ENCODE assay signal across 8 cellular contexts in the genomic region with DNA sequence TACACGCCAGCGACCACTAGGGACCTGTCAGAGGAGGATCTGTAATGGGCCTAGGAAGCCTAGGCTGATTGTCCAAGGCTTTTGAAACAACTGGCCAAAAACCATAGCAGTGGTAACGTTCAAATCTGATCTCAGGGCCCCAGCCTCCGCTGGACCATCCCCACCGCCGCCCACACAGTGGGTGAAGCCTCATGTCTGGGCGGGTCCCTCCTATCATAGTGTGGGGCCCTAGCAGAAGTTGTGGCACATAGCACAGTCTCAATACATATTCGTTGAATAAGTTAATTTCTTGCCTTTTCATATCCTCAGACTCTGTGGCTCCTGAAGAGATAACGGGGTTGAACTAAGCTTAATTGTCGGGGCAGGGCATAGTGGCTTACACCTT. TPM values are rescaled to one million over a fixed set of nuclear protein-coding genes. Genes with fewer than 3 reads are reported as not detected.
DNase-seq lines count a peak whose midpoint lies in the region; ATAC-seq and TF ChIP-seq lines count a peak whose summit lies in the region.

No MANE protein-coding gene starts in this region.

- DNase-seq in CD8-positive, alpha-beta T cell: peak in 1 of 7 experiments; percentile 53
- no peak for DNase-seq in activated naive CD8-positive, alpha-beta T cell treated with anti-CD3 and anti-CD28 coated beads, Interleukin-2, amount 10 ng/mL, durations not matched to agents 7 days and 5 days
- no peak for DNase-seq in kidney epithelial cell (ENCODE audit: low read depth)
- no peak for DNase-seq in KBM-7

- H3K4me3 Mint-ChIP-seq in CD8-positive, alpha-beta T cell: peak overlapping the region; percentile 97
- H3K4me3 Mint-ChIP-seq in activated naive CD8-positive, alpha-beta T cell treated with anti-CD3 and anti-CD28 coated beads, Interleukin-2, amount 10 ng/mL, durations not matched to agents 7 days and 5 days: peak overlapping the region; percentile 95

- peaks cover 8% of the 10 kb centered on the region for H3K27me3 Mint-ChIP-seq in CD8-positive, alpha-beta T cell (ENCODE audit: low read depth)
- peaks cover 31% of the 10 kb centered on the region for H3K27me3 Mint-ChIP-seq in activated naive CD8-positive, alpha-beta T cell treated with anti-CD3 and anti-CD28 coated beads, Interleukin-2, amount 10 ng/mL, durations not matched to agents 7 days and 5 days

- H3K36me3 Mint-ChIP-seq in CD8-positive, alpha-beta T cell: peaks cover 23% of the 10 kb centered on the region
- no peaks in the 10 kb centered on the region for H3K36me3 Mint-ChIP-seq in activated naive CD8-positive, alpha-beta T cell treated with anti-CD3 and anti-CD28 coated beads, Interleukin-2, amount 10 ng/mL, durations not matched to agents 7 days and 5 days

- peak; percentile 24 for TF ChIP-seq CTCF in CD8-positive, alpha-beta T cell (IDR thresholded peaks at IDR 0.05)
- peak; percentile 68 for TF ChIP-seq CTCF in kidney epithelial cell (IDR thresholded peaks at IDR 0.05; ENCODE audit: insufficient read depth, low read length, poor library complexity, severe bottlenecking)

- in situ Hi-C loops in KBM-7 (cut with MboI; ENCODE audit: low pct_unique_long_range_greater_than_20kb, low sequenced_read_pairs): loop anchor here (10.0 kb wide), 1 partner anchor 116 kb away; no protein-coding TSS in a partner anchor

- CTCF ChIA-PET in CD8-positive, alpha-beta T cell (lab: Charles Lee): interaction anchor here (1.0 to 2.0 kb wide), 4 partner anchors 10 to 214 kb away, joined by 3 to 7 read pairs (median 5); no protein-coding TSS in a partner anchor

- H3K36me3 ChIP-seq in CD8-positive, alpha-beta T cell (ENCODE audit: insufficient read depth, low read length): peaks cover 11% of the 10 kb centered on the region
- H3K36me3 ChIP-seq in kidney epithelial cell (ENCODE audit: control insufficient read depth, insufficient read depth, low read length) (no peaks in the 10 kb centered on the region), subcutaneous abdominal adipose tissue (ENCODE audit: control insufficient read depth in 5 of 5, insufficient read depth in 5 of 5, low read length in 5 of 5) (peaks cover 0 to 14% (median 9%) of the 10 kb centered on the region in 5 donors)

- H3K4me3 ChIP-seq in CD8-positive, alpha-beta T cell (ENCODE audit: low read depth, low read length): peak overlapping the region; percentile 93
- H3K4me3 ChIP-seq in kidney epithelial cell (ENCODE audit: low read depth, low read length): peak overlapping the region; percentile 91
- H3K4me3 ChIP-seq in subcutaneous abdominal adipose tissue (ENCODE audit: low read depth in 1 of 5, low read length in 5 of 5): peak overlapping the region; percentile 96 to 99 (median 97)

- ATAC-seq in CD8-positive, alpha-beta T cell: no peak
- ATAC-seq in HG03097 (IDR thresholded peaks at IDR 0.05; ENCODE audit: low FRiP score, unreplicated experiment) (peak; percentile 2), GM21381 (IDR thresholded peaks at IDR 0.05; ENCODE audit: unreplicated experiment) (no peak), GM19467 (IDR thresholded peaks at IDR 0.05; ENCODE audit: unreplicated experiment) (no peak)
- ATAC-seq in activated naive CD8-positive, alpha-beta T cell treated with anti-CD3 and anti-CD28 coated beads, Interleukin-2, amount 10 ng/mL, durations not matched to agents 7 days and 5 days (ENCODE audit: low read depth): peak; percentile 23

- POLR2A ChIA-PET in CD8-positive, alpha-beta T cell (lab: Charles Lee): interaction anchor here (0.6 to 1.7 kb wide), 2 partner anchors 11 to 395 kb away, joined by 3 to 10 read pairs; partner anchors contain the start of gene OVCA2
- POLR2A ChIA-PET in activated naive CD8-positive, alpha-beta T cell treated with anti-CD3 and anti-CD28 coated beads, Interleukin-2, amount 10 ng/mL, durations not matched to agents 7 days and 5 days (lab: Charles Lee): interaction anchor here (1.4 to 3.3 kb wide), 2 partner anchors 10 to 313 kb away, joined by 3 to 13 read pairs; partner anchors contain the start of gene OVCA2

- H3K27ac Mint-ChIP-seq in CD8-positive, alpha-beta T cell: peak overlapping the region; percentile 86
- H3K27ac Mint-ChIP-seq in activated naive CD8-positive, alpha-beta T cell treated with anti-CD3 and anti-CD28 coated beads, Interleukin-2, amount 10 ng/mL, durations not matched to agents 7 days and 5 days: peak overlapping the region; percentile 80

- H3K9ac ChIP-seq in subcutaneous abdominal adipose tissue (ENCODE audit: low read length in 5 of 5): peak overlapping the region; percentile 77 to 90 (median 88)

- peaks cover 30% of the 10 kb centered on the region for H3K4me1 Mint-ChIP-seq in CD8-positive, alpha-beta T cell (ENCODE audit: low read depth)
- peaks cover 6% of the 10 kb centered on the region for H3K4me1 Mint-ChIP-seq in activated naive CD8-positive, alpha-beta T cell treated with anti-CD3 and anti-CD28 coated beads, Interleukin-2, amount 10 ng/mL, durations not matched to agents 7 days and 5 days

- H3K27ac ChIP-seq in CD8-positive, alpha-beta T cell (ENCODE audit: low read depth, low read length): peak overlapping the region; percentile 73
- H3K27ac ChIP-seq in subcutaneous abdominal adipose tissue (ENCODE audit: low read depth, low read length): no peak overlapping the region

- no peaks in the 10 kb centered on the region for H3K9me3 ChIP-seq in CD8-positive, alpha-beta T cell (ENCODE audit: low read length)
- no peaks in the 10 kb centered on the region for H3K9me3 ChIP-seq in subcutaneous abdominal adipose tissue (ENCODE audit: control insufficient read depth in 5 of 5, low read length in 5 of 5)

- H3K9me3 Mint-ChIP-seq in CD8-positive, alpha-beta T cell: no peaks in the 10 kb centered on the region
- H3K9me3 Mint-ChIP-seq in activated naive CD8-positive, alpha-beta T cell treated with anti-CD3 and anti-CD28 coated beads, Interleukin-2, amount 10 ng/mL, durations not matched to agents 7 days and 5 days: no peaks in the 10 kb centered on the region

- peaks cover 31% of the 10 kb centered on the region for H3K4me1 ChIP-seq in CD8-positive, alpha-beta T cell (ENCODE audit: insufficient read depth, low read length)
- H3K4me1 ChIP-seq in subcutaneous abdominal adipose tissue (ENCODE audit: control insufficient read depth in 5 of 5, insufficient read depth in 5 of 5, low read length in 5 of 5): peaks cover 5 to 30% (median 26%) of the 10 kb centered on the region in 5 donors

- H3K27me3 ChIP-seq in CD8-positive, alpha-beta T cell (ENCODE audit: insufficient read depth, low read length): no peaks in the 10 kb centered on the region
- H3K27me3 ChIP-seq in kidney epithelial cell (ENCODE audit: control insufficient read depth, insufficient read depth, low read length) (peaks cover 17% of the 10 kb centered on the region), subcutaneous abdominal adipose tissue (ENCODE audit: control insufficient read depth in 5 of 5, insufficient read depth in 4 of 5, low read length in 5 of 5) (peaks cover 0 to 7% (median 4%) of the 10 kb centered on the region in 5 donors)

- intact Hi-C loops in CD8-positive, alpha-beta T cell (cut with DNase I, micrococcal nuclease): loop anchor here (1.0 to 5.0 kb wide), 7 partner anchors 11 to 401 kb away; partner anchors contain the start of genes MNT (in 1 of the 2) and SMYD4 (in 1 of the 2)

RNA-seq across cellular contexts. Expression of gene DPH1, which starts 0.8 kb away (rescaled TPM):
- 100 to 1,000 TPM; 128 to 149 TPM for total RNA-seq in CD8-positive, alpha-beta T cell
- 10 to 100 TPM; 45.7 to 46.4 TPM for total RNA-seq in activated naive CD8-positive, alpha-beta T cell treated with anti-CD3 and anti-CD28 coated beads, Interleukin-2, amount 10 ng/mL, durations not matched to agents 7 days and 5 days
- total RNA-seq in kidney epithelial cell: 24.0 and 29.5 TPM in 2 replicates

RNA-seq across cellular contexts. Expression of gene RTN4RL1, which starts 5.6 kb away (rescaled TPM):
- not detected for total RNA-seq in CD8-positive, alpha-beta T cell
- total RNA-seq in activated naive CD8-positive, alpha-beta T cell treated with anti-CD3 and anti-CD28 coated beads, Interleukin-2, amount 10 ng/mL, durations not matched to agents 7 days and 5 days: under 1 TPM; 0.22 to 0.45 TPM
- total RNA-seq in kidney epithelial cell: 0.14 TPM in 1 of 2 replicates, not detected in the other

RNA-seq across cellular contexts. Expression of gene OVCA2, which starts 11.1 kb away (rescaled TPM):
- 10 to 100 TPM; 38.7 to 48.2 TPM for total RNA-seq in CD8-positive, alpha-beta T cell
- total RNA-seq in activated naive CD8-positive, alpha-beta T cell treated with anti-CD3 and anti-CD28 coated beads, Interleukin-2, amount 10 ng/mL, durations not matched to agents 7 days and 5 days: 10 to 100 TPM; 32.0 to 35.5 TPM
- total RNA-seq in kidney epithelial cell: 88.2 and 100 TPM in 2 replicates

RNA-seq across cellular contexts. Expression of gene HIC1, which starts 24.1 kb away (rescaled TPM):
- 10 to 100 TPM; 12.1 to 13.0 TPM for total RNA-seq in CD8-positive, alpha-beta T cell
- total RNA-seq in activated naive CD8-positive, alpha-beta T cell treated with anti-CD3 and anti-CD28 coated beads, Interleukin-2, amount 10 ng/mL, durations not matched to agents 7 days and 5 days: 10 to 100 TPM; 62.1 to 64.3 TPM
- 8.8 and 11.9 TPM in 2 replicates for total RNA-seq in kidney epithelial cell

Comparison
In these comparisons a context has a peak if more than half of its experiments do, and no peak if none do; other contexts are left out.
1. ATAC-seq: peak in HG03097 (single experiment) and activated naive CD8-positive, alpha-beta T cell treated with anti-CD3 and anti-CD28 coated beads, Interleukin-2, amount 10 ng/mL, durations not matched to agents 7 days and 5 days (single experiment); none in CD8-positive, alpha-beta T cell (single experiment), GM21381 (single experiment) and GM19467 (single experiment).
2. Peak in every context shown above with its lines, with median percentiles within 50 percentile points of each other: H3K4me3 ChIP-seq.